ENCODE assay signal across 7 cellular contexts in genomic region chr11:834371-835316, GRCh38. TPM values are rescaled to one million over a fixed set of nuclear protein-coding genes. Genes with fewer than 3 reads are reported as not detected.
DNase-seq lines count a peak whose midpoint lies in the region; ATAC-seq and TF ChIP-seq lines count a peak whose summit lies in the region.

No MANE protein-coding gene starts in this region.

- no peak for ATAC-seq in activated B cell treated with CpG ODN at 0.5 μM for 24 hours (ENCODE audit: low read depth)

- no peaks in the 10 kb centered on the region for H3K9me3 ChIP-seq in prostate gland

- no peak overlapping the region for H3K27ac Mint-ChIP-seq in activated B cell treated with CpG ODN at 0.5 μM for 24 hours

- POLR2A ChIA-PET in activated B cell treated with CpG ODN at 0.5 μM for 24 hours (lab: Charles Lee): interaction anchor here (0.7 to 8.3 kb wide), 5 partner anchors 8 to 30 kb away, joined by 3 to 104 read pairs (median 3); partner anchors contain the start of genes PNPLA2, POLR2L, RPLP2 and TSPAN4

- no peaks in the 10 kb centered on the region for H3K27me3 ChIP-seq in prostate gland (replicated peaks; ENCODE audit: insufficient read depth)

- peak overlapping the region; percentile 38 for H3K4me3 Mint-ChIP-seq in activated B cell treated with CpG ODN at 0.5 μM for 24 hours

- H3K4me1 ChIP-seq in prostate gland (replicated peaks): peaks cover 23% of the 10 kb centered on the region

- peak overlapping the region; percentile 77 to 83 for H3K4me3 ChIP-seq in foreskin fibroblast (ENCODE audit: low read depth in 1 of 2, low read length in 2 of 2)
- H3K4me3 ChIP-seq in prostate gland: peak overlapping the region; percentile 6 to 24

- no peak for TF ChIP-seq CTCF in activated B cell treated with CpG ODN at 0.5 μM for 24 hours (IDR thresholded peaks at IDR 0.05)
- no peak for TF ChIP-seq CTCF in foreskin fibroblast (IDR thresholded peaks at IDR 0.05; ENCODE audit: low read depth, low read length)
- TF ChIP-seq CTCF in prostate gland (IDR thresholded peaks at IDR 0.05): peak in 1 of 4 experiments; percentile 31

- intact Hi-C loops in activated B cell treated with CpG ODN at 0.5 μM for 24 hours (cut with micrococcal nuclease): loop anchor here (5.0 kb wide), 1 partner anchor 37 kb away; the partner anchor contains the start of gene SLC25A22
- intact Hi-C loops in prostate gland (cut with DNase I): no loop called here

- H3K36me3 Mint-ChIP-seq in activated B cell treated with CpG ODN at 0.5 μM for 24 hours (ENCODE audit: low read depth): peaks cover 20% of the 10 kb centered on the region

- H3K36me3 ChIP-seq in prostate gland: peaks cover 0 to 3% of the 10 kb centered on the region in 2 donors

- H3K27me3 Mint-ChIP-seq in activated B cell treated with CpG ODN at 0.5 μM for 24 hours: peaks cover 3% of the 10 kb centered on the region

- CTCF ChIA-PET in activated B cell treated with CpG ODN at 0.5 μM for 24 hours (lab: Charles Lee): interaction anchor here (1.4 kb wide), 1 partner anchor 9 kb away, joined by 4 read pairs; the partner anchor contains the start of gene TSPAN4

- WGBS in prostate gland: 17% methylated on average over 24 of the region's 31 CpGs

- DNase-seq in HCEC 1CT (peak; percentile 68), activated B cell treated with CpG ODN at 0.5 μM for 24 hours (no peak), foreskin fibroblast (peak; percentile 91 to 94), prostate gland (ENCODE audit: low spot score) (peak; percentile 59), KG1 (lab: John Stamatoyannopoulos, UW) (no peak), mesenteric fat pad (ENCODE audit: low spot score) (no peak), NCI-H2171 (lab: John Stamatoyannopoulos, UW) (no peak)

- H3K27ac ChIP-seq in prostate gland: peak overlapping the region; percentile 76 to 77

- no peaks in the 10 kb centered on the region for H3K9me3 Mint-ChIP-seq in activated B cell treated with CpG ODN at 0.5 μM for 24 hours

- H3K4me1 Mint-ChIP-seq in activated B cell treated with CpG ODN at 0.5 μM for 24 hours: peaks cover 25% of the 10 kb centered on the region

- TF ChIP-seq POLR2A in prostate gland (IDR thresholded peaks at IDR 0.05): peak; percentile 67

RNA-seq across cellular contexts. Expression of gene CD151, which starts 1.9 kb away (rescaled TPM):
- total RNA-seq in activated B cell treated with CpG ODN at 0.5 μM for 24 hours (14.4 and 14.5 TPM in 2 replicates), prostate gland (100 to 1,000 TPM; 313 to 362 TPM), mesenteric fat pad (776 TPM)

RNA-seq across cellular contexts. Expression of gene CRACR2B, which starts 6.9 kb away (rescaled TPM):
- 4.1 and 4.5 TPM in 2 replicates for total RNA-seq in activated B cell treated with CpG ODN at 0.5 μM for 24 hours
- 10 to 100 TPM; 23.2 to 83.0 TPM for total RNA-seq in prostate gland
- total RNA-seq in mesenteric fat pad: 6.8 TPM

RNA-seq across cellular contexts. Expression of gene POLR2L, which starts 7.7 kb away (rescaled TPM):
- total RNA-seq in activated B cell treated with CpG ODN at 0.5 μM for 24 hours (83.9 and 90.2 TPM in 2 replicates), prostate gland (10 to 100 TPM; 64.5 to 91.1 TPM), mesenteric fat pad (203 TPM)

RNA-seq across cellular contexts. Expression of gene TSPAN4, which starts 8.0 kb away (rescaled TPM):
- 2.2 and 2.3 TPM in 2 replicates for total RNA-seq in activated B cell treated with CpG ODN at 0.5 μM for 24 hours
- total RNA-seq in prostate gland: 10 to 100 TPM; 48.8 to 94.9 TPM
- total RNA-seq in mesenteric fat pad: 120 TPM

RNA-seq across cellular contexts. Expression of gene PNPLA2, which starts 15.9 kb away (rescaled TPM):
- 52.9 and 53.2 TPM in 2 replicates for total RNA-seq in activated B cell treated with CpG ODN at 0.5 μM for 24 hours
- 100 to 1,000 TPM in 1 of 2 donors, 10 to 100 TPM in 1; 61.8 to 115 TPM for total RNA-seq in prostate gland
- 1,877 TPM for total RNA-seq in mesenteric fat pad

Comparison
In these comparisons a context has a peak if more than half of its experiments do, and no peak if none do; other contexts are left out.
1. DNase-seq: peak in HCEC 1CT (single experiment), foreskin fibroblast (2 of 2) and prostate gland (single experiment); none in activated B cell treated with CpG ODN at 0.5 μM for 24 hours (single experiment), KG1 (single experiment), mesenteric fat pad (single experiment) and NCI-H2171 (single experiment).
2. RNA of gene CD151, which starts 1.9 kb away (total RNA-seq): 776 TPM in mesenteric fat pad (single experiment) and 313 to 362 TPM in prostate gland; 14.4 to 14.5 TPM in activated B cell treated with CpG ODN at 0.5 μM for 24 hours; every median in the first group is over 10 times any median in the second.